Comparison of ENCODE assay signal across 9 cellular contexts in genomic region chr3:180990494-180990893, GRCh38. TPM values are rescaled to one million over a fixed set of nuclear protein-coding genes. Genes with fewer than 3 reads are reported as not detected.
A peak's percentile ranks its signal among the peaks of the same experiment; 100 is the strongest.
DNase-seq lines count a peak whose midpoint lies in the region; ATAC-seq, FAIRE-seq and TF ChIP-seq lines count a peak whose summit lies in the region.
"Had no signal": no experiment of that assay in that cellular context is flagged by ENCODE, and none has a peak within 500 bp of the region (broad histone marks: within the 10 kb centered on the region; RNA-seq: fewer than 3 reads in every experiment).

No MANE protein-coding gene starts in this region.

- DNase-seq in A549 (ENCODE audit: low read depth in 1 of 2, low spot score in 1 of 2) (no peak), adipocyte (ENCODE audit: low read depth) (peak; percentile 8), NCI-H1930 (lab: John Stamatoyannopoulos, UW) (no peak), substantia nigra (lab: John Stamatoyannopoulos, UW) (no peak)
- DNase-seq: activated CD4-positive, alpha-beta T cell treated with anti-CD3 and anti-CD28 coated beads, Interleukin-2, amount 50 U/mL, for 4 hours had no signal

- no peak for TF ChIP-seq POLR2A in A549 (IDR thresholded peaks at IDR 0.05; ENCODE audit: low read length)

- TF ChIP-seq EP300 in A549 (IDR thresholded peaks at IDR 0.05), result no peak

- CTCF ChIA-PET in A549 (lab: Yijun Ruan, JAX), result no interaction called here

- H3K27ac ChIP-seq in A549 (no peak overlapping the region), HUES64 (ENCODE audit: low read depth, low read length) (no peak overlapping the region), mucosa of rectum (ENCODE audit: low read depth in 2 of 2, low read length in 2 of 2) (no peak overlapping the region), substantia nigra (ENCODE audit: low read depth, low read length, poor library complexity, severe bottlenecking) (no peak overlapping the region)

- H3K36me3 ChIP-seq in HUES64 (ENCODE audit: insufficient read depth, low read length) (peaks cover 26% of the 10 kb centered on the region), adipocyte (ENCODE audit: control insufficient read depth, insufficient read depth, low read length, severe bottlenecking) (peaks cover 15% of the 10 kb centered on the region), mucosa of rectum (ENCODE audit: control insufficient read depth in 2 of 2, insufficient read depth in 2 of 2, low read length in 2 of 2) (peaks cover 8 to 11% of the 10 kb centered on the region in 2 donors)

- H3K9ac ChIP-seq in HUES64 (ENCODE audit: low read depth, low read length) (no peak overlapping the region), adipocyte (ENCODE audit: low read length) (peak overlapping the region; percentile 95), mucosa of rectum (ENCODE audit: low read depth in 1 of 2, low read length in 2 of 2) (no peak overlapping the region)

- TF ChIP-seq RAD21 in A549 (conservative IDR thresholded peaks at IDR 0.05 in 1 of 2, IDR thresholded peaks at IDR 0.05 in 1 of 2), result no peak

- H3K9me3 ChIP-seq in A549 (no peaks in the 10 kb centered on the region), HUES64 (ENCODE audit: insufficient read depth, low read depth, low read length) (no peaks in the 10 kb centered on the region), adipocyte (ENCODE audit: control insufficient read depth, low read length) (no peaks in the 10 kb centered on the region), mucosa of rectum (ENCODE audit: control insufficient read depth in 2 of 2, low read length in 2 of 2) (no peaks in the 10 kb centered on the region)

- WGBS in A549 (ENCODE audit: missing lambda C conversion rate), result 0% methylated on average over 2 of the region's 2 CpGs
- WGBS in HUES64, result no CpG with 5 or more reads among the region's 2 CpGs

- TF ChIP-seq CTCF in A549 (IDR thresholded peaks at IDR 0.05), result no peak

- H3K27me3 ChIP-seq in HUES64 (ENCODE audit: insufficient read depth, low read length), result no peaks in the 10 kb centered on the region
- no peaks in the 10 kb centered on the region for H3K27me3 ChIP-seq in adipocyte (replicated peaks; ENCODE audit: control insufficient read depth, insufficient read depth, low read length)
- no peaks in the 10 kb centered on the region for H3K27me3 ChIP-seq in mucosa of rectum (ENCODE audit: control insufficient read depth in 2 of 2, insufficient read depth in 2 of 2, low read length in 2 of 2)

- no peak for ATAC-seq in A549
- ATAC-seq in GM21717 (IDR thresholded peaks at IDR 0.05; ENCODE audit: unreplicated experiment), result no peak
- no peak for ATAC-seq in HG03442 (IDR thresholded peaks at IDR 0.05; ENCODE audit: unreplicated experiment)

- peaks cover 7% of the 10 kb centered on the region; the same call in 1 of the 3 replicates for H3K4me1 ChIP-seq in A549
- no peaks in the 10 kb centered on the region for H3K4me1 ChIP-seq in HUES64 (ENCODE audit: insufficient read depth, low read length)
- peaks cover 12% of the 10 kb centered on the region for H3K4me1 ChIP-seq in adipocyte (ENCODE audit: control insufficient read depth, insufficient read depth, low read length)
- H3K4me1 ChIP-seq in mucosa of rectum (ENCODE audit: control insufficient read depth in 2 of 2, insufficient read depth in 2 of 2, low read length in 2 of 2), result peaks cover 0 to 7% of the 10 kb centered on the region in 2 donors

- peak overlapping the region; percentile 90 for H3K4me2 ChIP-seq in A549

- H3K4me3 ChIP-seq in A549 (peak overlapping the region; percentile 93; the same call in 2 of the 3 replicates), HUES64 (ENCODE audit: low read length) (peak overlapping the region; percentile 93), adipocyte (ENCODE audit: low read length) (peak overlapping the region; percentile 100), mucosa of rectum (ENCODE audit: low read length in 2 of 2) (peak overlapping the region; percentile 96 to 97)

- POLR2A ChIA-PET in A549 (lab: Yijun Ruan, JAX), result no interaction called here

- FAIRE-seq in A549 (lab: Jason Lieb, UNC), result no peak

TF ChIP-seq in A549, 52 proteins besides CTCF, POLR2A, EP300 and RAD21:
- TF ChIP-seq JUN (IDR thresholded peaks at IDR 0.05) (no peak), CBX2 (IDR thresholded peaks at IDR 0.05; ENCODE audit: borderline replicate concordance, low read depth) (no peak), FOXS1 (CRISPR knock-in tag; IDR thresholded peaks at IDR 0.05) (no peak), TFCP2L1 (CRISPR knock-in tag; IDR thresholded peaks at IDR 0.05) (no peak), ZNF302 (CRISPR knock-in tag; IDR thresholded peaks at IDR 0.05) (no peak), RFX5 (IDR thresholded peaks at IDR 0.05) (no peak), EHF (CRISPR knock-in tag; IDR thresholded peaks at IDR 0.05) (no peak)

RNA-seq across cellular contexts. Expression of gene DNAJC19, which starts 1.0 kb away (rescaled TPM):
- polyA plus RNA-seq in A549 (2011; rRNA removed), result 34.9 and 36.8 TPM in 2 replicates
- 35.2 and 39.4 TPM in 2 replicates for polyA plus RNA-seq in A549 (2012; cell fraction: cytosol; rRNA removed)
- 8.2 and 9.1 TPM in 2 replicates for polyA plus RNA-seq in A549 (2012; cell fraction: nucleus; rRNA removed)
- 27.7 to 36.0 TPM (median 33.0 TPM) in 3 replicates for polyA plus RNA-seq in A549 (2017; fragmentation: RNase III; extraction: RNeasy Plus Mini Kit Qiagen cat#74134 plus additional on column Dnase treatment)
- polyA minus RNA-seq in A549 (2011; rRNA and poly(A)+ RNA removed), result 6.0 and 8.5 TPM in 2 replicates
- 64.5 TPM for polyA plus RNA-seq in HUES64 (2013, experiment 1 of 2)
- polyA plus RNA-seq in HUES64 (2013, experiment 2 of 2), result 69.9 TPM
